Comparison of ENCODE assay signal across 9 cellular contexts in the genomic region with DNA sequence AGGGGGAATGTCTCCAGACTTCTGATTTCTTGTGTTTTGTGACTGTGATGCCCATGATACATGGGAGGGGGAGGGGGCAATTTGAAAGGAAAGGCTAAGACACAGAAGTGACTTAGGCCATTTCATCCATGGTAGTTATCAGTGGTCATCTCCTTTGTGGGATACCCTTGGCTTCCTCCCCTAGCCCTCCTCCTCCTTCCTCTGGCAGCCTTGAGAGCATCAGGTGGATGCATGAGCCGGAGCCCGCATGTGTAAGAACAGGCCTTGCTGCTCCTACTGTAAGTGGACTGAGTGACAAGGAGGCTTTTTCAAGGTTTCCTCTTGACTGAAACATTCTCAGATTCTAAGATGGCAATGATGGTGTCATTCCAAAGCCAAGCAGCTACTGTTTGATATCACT. TPM values are rescaled to one million over a fixed set of nuclear protein-coding genes. Genes with fewer than 3 reads are reported as not detected.
DNase-seq lines count a peak whose midpoint lies in the region; ATAC-seq and TF ChIP-seq lines count a peak whose summit lies in the region.
"Had no signal": no experiment of that assay in that cellular context is flagged by ENCODE, and none has a peak within 500 bp of the region (broad histone marks: within the 10 kb centered on the region; RNA-seq: fewer than 3 reads in every experiment).

No MANE protein-coding gene starts in this region.

- peak overlapping the region; percentile 85 to 91 for H3K27ac Mint-ChIP-seq in T-cell
- peak overlapping the region; percentile 99 for H3K27ac Mint-ChIP-seq in stimulated activated memory B cell treated with anti-CD40 and anti-IgM and Interleukin-4, amounts not matched to agents 10 μg/mL and 1 μg/mL and 100 μg/mL, for 72 hours

- peak overlapping the region; percentile 91 to 98 (median 94) for H3K4me3 Mint-ChIP-seq in T-cell
- H3K4me3 Mint-ChIP-seq in stimulated activated memory B cell treated with anti-CD40 and anti-IgM and Interleukin-4, amounts not matched to agents 10 μg/mL and 1 μg/mL and 100 μg/mL, for 72 hours, result peak overlapping the region; percentile 98

- H3K9me3 ChIP-seq in SK-N-SH (no peaks in the 10 kb centered on the region), transverse colon (no peaks in the 10 kb centered on the region)
- H3K9me3 ChIP-seq: A549 had no signal

- H3K9me2 ChIP-seq in SK-N-SH, result no peaks in the 10 kb centered on the region

- ATAC-seq in SK-N-SH treated with all-trans-retinoic acid at 6 μM for 48 hours (no peak), T-cell (replicated peaks in 1 of 4) (no peak), GM21717 (IDR thresholded peaks at IDR 0.05; ENCODE audit: unreplicated experiment) (no peak)
- ATAC-seq in stimulated activated memory B cell treated with anti-CD40 and anti-IgM and Interleukin-4, amounts not matched to agents 10 μg/mL and 1 μg/mL and 100 μg/mL, for 72 hours, result no peak

- H3K27me3 ChIP-seq in SK-N-SH (ENCODE audit: insufficient read depth) (no peaks in the 10 kb centered on the region; the same call in 1 of the 2 replicates), transverse colon (no peaks in the 10 kb centered on the region)

- no peaks in the 10 kb centered on the region for H3K9me3 Mint-ChIP-seq in T-cell
- H3K9me3 Mint-ChIP-seq in stimulated activated memory B cell treated with anti-CD40 and anti-IgM and Interleukin-4, amounts not matched to agents 10 μg/mL and 1 μg/mL and 100 μg/mL, for 72 hours, result no peaks in the 10 kb centered on the region

- H3K4me1 Mint-ChIP-seq in T-cell, result peaks cover 23 to 41% (median 33%) of the 10 kb centered on the region in 3 donors
- peaks cover 53% of the 10 kb centered on the region for H3K4me1 Mint-ChIP-seq in stimulated activated memory B cell treated with anti-CD40 and anti-IgM and Interleukin-4, amounts not matched to agents 10 μg/mL and 1 μg/mL and 100 μg/mL, for 72 hours

- H3K27me3 Mint-ChIP-seq in T-cell, result no peaks in the 10 kb centered on the region
- no peaks in the 10 kb centered on the region for H3K27me3 Mint-ChIP-seq in stimulated activated memory B cell treated with anti-CD40 and anti-IgM and Interleukin-4, amounts not matched to agents 10 μg/mL and 1 μg/mL and 100 μg/mL, for 72 hours

- no peak for TF ChIP-seq CTCF in SK-N-SH (IDR thresholded peaks at IDR 0.05)
- no peak for TF ChIP-seq CTCF in transverse colon (IDR thresholded peaks at IDR 0.05)

- peaks cover 0 to 10% of the 10 kb centered on the region in 2 experiments; a peak in 2 of 4 replicates for H3K4me1 ChIP-seq in SK-N-SH (ENCODE audit: control insufficient read depth in 1 of 2, insufficient read depth in 2 of 2, low read depth in 1 of 2, low read length in 1 of 2)
- H3K4me1 ChIP-seq in transverse colon, result peaks cover 0 to 18% (median 14%) of the 10 kb centered on the region in 4 donors
- H3K4me1 ChIP-seq: A549 had no signal

- no peak for DNase-seq in SK-N-SH
- DNase-seq in T-cell, result no peak
- DNase-seq in glomerular visceral epithelial cell (ENCODE audit: extremely low spot score), result peak; percentile 2
- no peak for DNase-seq in transverse colon
- DNase-seq in HEK293T (ENCODE audit: extremely low spot score), result no peak

- H3K27ac ChIP-seq in SK-N-SH (ENCODE audit: low read depth in 2 of 2, low read length in 1 of 2), result no peak overlapping the region
- H3K27ac ChIP-seq in transverse colon, result no peak overlapping the region

- no peaks in the 10 kb centered on the region for H4K20me1 ChIP-seq in SK-N-SH (ENCODE audit: insufficient read depth)

- intact Hi-C loops in transverse colon (cut with DNase I; ENCODE audit: low total_unique reads), result no loop called here

- POLR2A ChIA-PET in SK-N-SH (lab: Yijun Ruan, JAX), result no interaction called here
- POLR2A ChIA-PET in T-cell (lab: Charles Lee), result interaction anchor here (0.6 to 1.1 kb wide), 4 partner anchors 8 to 24 kb away, joined by 3 to 6 read pairs (median 4); no protein-coding TSS in a partner anchor
- POLR2A ChIA-PET in HEK293T (lab: Yijun Ruan, JAX), result no interaction called here

- peaks cover 6% of the 10 kb centered on the region for H3F3A ChIP-seq in SK-N-SH (replicated peaks; ENCODE audit: insufficient read depth)

- in situ Hi-C loops in transverse colon (cut with MboI; ENCODE audit: low pct_ligation_motif_present in 1 of 4, low pct_unique_long_range_greater_than_20kb in 1 of 4, low sequenced_read_pairs in 3 of 4), result no loop called here

- CTCF ChIA-PET in SK-N-SH (lab: Yijun Ruan, JAX) (interaction anchor here (0.9 to 1.3 kb wide), 2 partner anchors 8 to 27 kb away, joined by 4 read pairs; no protein-coding TSS in a partner anchor), T-cell (lab: Charles Lee) (interaction anchor here in 1 of 2 donors (1.4 kb wide), 1 partner anchor 46 kb away, joined by 4 read pairs; no protein-coding TSS in a partner anchor), HEK293T (lab: Yijun Ruan, JAX) (no interaction called here)

- TF ChIP-seq EP300 in SK-N-SH (IDR thresholded peaks at IDR 0.05; ENCODE audit: borderline replicate concordance in 1 of 2, low read depth in 1 of 2, low read length in 1 of 2) (no peak), transverse colon (IDR thresholded peaks at IDR 0.05; ENCODE audit: low read depth) (no peak)

- TF ChIP-seq POLR2A in transverse colon (IDR thresholded peaks at IDR 0.05), result no peak

- H3K4me3 ChIP-seq in SK-N-SH (ENCODE audit: low read depth in 2 of 2, low read length in 1 of 2) (no peak overlapping the region; a peak in 1 of 4 replicates), transverse colon (peak overlapping the region in 1 of 4 donors; percentile 65)

- H3K4me2 ChIP-seq in SK-N-SH, result peak overlapping the region; percentile 90

- peaks cover 23% of the 10 kb centered on the region for H3K36me3 Mint-ChIP-seq in T-cell
- H3K36me3 Mint-ChIP-seq in stimulated activated memory B cell treated with anti-CD40 and anti-IgM and Interleukin-4, amounts not matched to agents 10 μg/mL and 1 μg/mL and 100 μg/mL, for 72 hours, result peaks cover 58% of the 10 kb centered on the region

- TF ChIP-seq RAD21 in SK-N-SH (IDR thresholded peaks at IDR 0.05; ENCODE audit: low read length), result no peak

- WGBS in SK-N-SH (ENCODE audit: low lambda C conversion rate), result 94% methylated on average over 2 of the region's 2 CpGs
- 87% methylated on average over 2 of the region's 2 CpGs; no CpG with 5 or more reads in 1 of the 2 donors for WGBS in transverse colon (ENCODE audit: low coverage in 1 of 2), 2 donors

- no peak overlapping the region for H3K9ac ChIP-seq in SK-N-SH

- no peaks in the 10 kb centered on the region for H3K36me3 ChIP-seq in SK-N-SH (replicated peaks in 1 of 2; ENCODE audit: control insufficient read depth in 1 of 2, insufficient read depth in 2 of 2, low read length in 1 of 2)
- H3K36me3 ChIP-seq in transverse colon, result no peaks in the 10 kb centered on the region

- H2AFZ ChIP-seq in SK-N-SH (ENCODE audit: low read depth), result peak overlapping the region; percentile 93; the same call in 1 of the 2 replicates

- no peaks in the 10 kb centered on the region for H3K79me2 ChIP-seq in SK-N-SH (ENCODE audit: insufficient read depth)

TF ChIP-seq in SK-N-SH, 30 proteins besides CTCF, POLR2A, EP300 and RAD21:
- no peak for TF ChIP-seq POLR2AphosphoS5 (IDR thresholded peaks at IDR 0.05; ENCODE audit: low read depth, low read length)

TF ChIP-seq in SK-N-SH treated with all-trans-retinoic acid at 6 μM for 48 hours, 23 proteins besides CTCF, POLR2A, EP300 and RAD21 (continues in another document):
- no peak for TF ChIP-seq ZFP3 (CRISPR knock-in tag; IDR thresholded peaks at IDR 0.05)
- TF ChIP-seq ZNF70 (CRISPR knock-in tag; IDR thresholded peaks at IDR 0.05), result no peak
- TF ChIP-seq, protein P1, sequence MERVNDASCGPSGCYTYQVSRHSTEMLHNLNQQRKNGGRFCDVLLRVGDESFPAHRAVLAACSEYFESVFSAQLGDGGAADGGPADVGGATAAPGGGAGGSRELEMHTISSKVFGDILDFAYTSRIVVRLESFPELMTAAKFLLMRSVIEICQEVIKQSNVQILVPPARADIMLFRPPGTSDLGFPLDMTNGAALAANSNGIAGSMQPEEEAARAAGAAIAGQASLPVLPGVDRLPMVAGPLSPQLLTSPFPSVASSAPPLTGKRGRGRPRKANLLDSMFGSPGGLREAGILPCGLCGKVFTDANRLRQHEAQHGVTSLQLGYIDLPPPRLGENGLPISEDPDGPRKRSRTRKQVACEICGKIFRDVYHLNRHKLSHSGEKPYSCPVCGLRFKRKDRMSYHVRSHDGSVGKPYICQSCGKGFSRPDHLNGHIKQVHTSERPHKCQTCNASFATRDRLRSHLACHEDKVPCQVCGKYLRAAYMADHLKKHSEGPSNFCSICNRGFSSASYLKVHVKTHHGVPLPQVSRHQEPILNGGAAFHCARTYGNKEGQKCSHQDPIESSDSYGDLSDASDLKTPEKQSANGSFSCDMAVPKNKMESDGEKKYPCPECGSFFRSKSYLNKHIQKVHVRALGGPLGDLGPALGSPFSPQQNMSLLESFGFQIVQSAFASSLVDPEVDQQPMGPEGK (CRISPR knock-in tag; IDR thresholded peaks at IDR 0.05; ENCODE audit: borderline replicate concordance), result no peak
- TF ChIP-seq RARB (CRISPR knock-in tag; IDR thresholded peaks at IDR 0.05), result no peak
- no peak for TF ChIP-seq ISL1 (CRISPR knock-in tag; IDR thresholded peaks at IDR 0.05)

TF ChIP-seq in HEK293T, 16 proteins besides CTCF, POLR2A, EP300 and RAD21:
- TF ChIP-seq ZNF384 (IDR thresholded peaks at IDR 0.05) (no peak), TARDBP (IDR thresholded peaks at IDR 0.05) (no peak), SP1 (IDR thresholded peaks at IDR 0.05) (no peak), ELF4 (IDR thresholded peaks at IDR 0.05) (no peak), CTBP1 (IDR thresholded peaks at IDR 0.05; ENCODE audit: borderline replicate concordance) (no peak), BHLHE40 (IDR thresholded peaks at IDR 0.05; ENCODE audit: borderline replicate concordance) (no peak)

RNA-seq across cellular contexts. Expression of a gene that starts 0.9 kb away (rescaled TPM):
- polyA plus RNA-seq in SK-N-SH (2012; rRNA removed), result 1.9 and 2.0 TPM in 2 replicates
- 2.4 and 2.6 TPM in 2 replicates for polyA plus RNA-seq in SK-N-SH (2012; cell fraction: cytosol; rRNA removed)
- polyA plus RNA-seq in SK-N-SH (2012; cell fraction: nucleus; rRNA removed), result 0.81 and 1.1 TPM in 2 replicates
- total RNA-seq in T-cell, result 10 to 100 TPM in 3 of 5 donors, 1 to 10 TPM in 2; 6.4 to 30.9 (median 11.6) TPM
- total RNA-seq in transverse colon, result 1 to 10 TPM in 3 of 4 donors, under 1 TPM in 1; 0.82 to 4.8 (median 2.1) TPM

Comparison
In these comparisons a context has a peak if more than half of its experiments do, and no peak if none do; other contexts are left out.
1. POLR2A ChIA-PET loops: an anchor here in T-cell (0.6 to 1.1 kb wide); none called in SK-N-SH and HEK293T.